Comparison of ENCODE assay signal across 1 cellular context in genomic region chr10:45997994-45998763, GRCh38.
TF ChIP-seq lines count a peak whose summit lies in the region.

No MANE protein-coding gene starts in this region.

TF ChIP-seq in HepG2, 621 proteins besides CTCF, POLR2A, EP300 and RAD21 (continued from another document and continues in another):
- TF ChIP-seq ZXDC (CRISPR knock-in tag; IDR thresholded peaks at IDR 0.05) (no peak), TOPORS (CRISPR knock-in tag; IDR thresholded peaks at IDR 0.05) (no peak), ELF4 (CRISPR knock-in tag; IDR thresholded peaks at IDR 0.05; ENCODE audit: borderline replicate concordance) (peak; percentile 51; the same call in 1 of the 2 replicates), USF2 (IDR thresholded peaks at IDR 0.05; ENCODE audit: low read depth, low read length) (no peak), USF2 (CRISPR knock-in tag; IDR thresholded peaks at IDR 0.05; ENCODE audit: borderline replicate concordance) (peak; percentile 64; the same call in 1 of the 2 replicates), ATM (IDR thresholded peaks at IDR 0.05; ENCODE audit: borderline replicate concordance) (peak; percentile 49; the same call in 1 of the 2 replicates), ZNF570 (CRISPR knock-in tag; IDR thresholded peaks at IDR 0.05; ENCODE audit: borderline replicate concordance) (no peak), STAT6 (CRISPR knock-in tag; IDR thresholded peaks at IDR 0.05; ENCODE audit: borderline replicate concordance) (peak; percentile 22; the same call in 1 of the 2 replicates), PATZ1 (CRISPR knock-in tag; IDR thresholded peaks at IDR 0.05) (0 out of 2 replicates have a peak, but pooled peaks have one; percentile 16), HOXA9 (CRISPR knock-in tag; IDR thresholded peaks at IDR 0.05; ENCODE audit: borderline replicate concordance) (no peak), ZNF572 (CRISPR knock-in tag; IDR thresholded peaks at IDR 0.05) (no peak), MED13 (CRISPR knock-in tag; IDR thresholded peaks at IDR 0.05) (peak; percentile 93; the same call in 1 of the 2 replicates), RFXANK (CRISPR knock-in tag; IDR thresholded peaks at IDR 0.05) (peak; percentile 58; the same call in 1 of the 2 replicates), ZFP36 (IDR thresholded peaks at IDR 0.05; ENCODE audit: borderline replicate concordance, low read depth, low read length, partially characterized antibody) (peak; percentile 41), PAX8 (CRISPR knock-in tag; IDR thresholded peaks at IDR 0.05; ENCODE audit: borderline replicate concordance) (no peak), TMF1 (CRISPR knock-in tag; IDR thresholded peaks at IDR 0.05; ENCODE audit: low read depth) (0 out of 2 replicates have a peak, but pooled peaks have one; percentile 55), U2AF1 (optimal IDR thresholded peaks at IDR 0.05; ENCODE audit: low read depth, low read length) (no peak), ZNF234 (CRISPR knock-in tag; conservative IDR thresholded peaks at IDR 0.05) (no peak), MYNN (CRISPR knock-in tag; IDR thresholded peaks at IDR 0.05; ENCODE audit: low read depth) (no peak), ZNF30 (CRISPR knock-in tag; IDR thresholded peaks at IDR 0.05) (no peak), ZNF891 (CRISPR knock-in tag; IDR thresholded peaks at IDR 0.05) (no peak), ZNF607 (CRISPR knock-in tag; IDR thresholded peaks at IDR 0.05; ENCODE audit: borderline replicate concordance) (no peak), SP140L (CRISPR knock-in tag; IDR thresholded peaks at IDR 0.05; ENCODE audit: borderline replicate concordance) (0 out of 2 replicates have a peak, but pooled peaks have one; percentile 6), ZNF414 (CRISPR knock-in tag; IDR thresholded peaks at IDR 0.05) (peak; percentile 91; the same call in 1 of the 2 replicates), ZFX (CRISPR knock-in tag; IDR thresholded peaks at IDR 0.05; ENCODE audit: low read depth) (peak; percentile 16; the same call in 1 of the 2 replicates), ARID5B (CRISPR knock-in tag; IDR thresholded peaks at IDR 0.05) (peak; percentile 95), ZNF280D (CRISPR knock-in tag; IDR thresholded peaks at IDR 0.05) (peak; percentile 52; the same call in 1 of the 2 replicates), ZNF329 (CRISPR knock-in tag; IDR thresholded peaks at IDR 0.05; ENCODE audit: low read depth) (no peak), POGZ (CRISPR knock-in tag; IDR thresholded peaks at IDR 0.05) (peak; percentile 79), PCBP2 (optimal IDR thresholded peaks at IDR 0.05; ENCODE audit: low read depth, low read length, poor library complexity, severe bottlenecking) (no peak), BRD4 (CRISPR knock-in tag; IDR thresholded peaks at IDR 0.05) (no peak), TCF7L2 (IDR thresholded peaks at IDR 0.05; ENCODE audit: low read depth, low read length) (peak; percentile 78), RNF2 (conservative IDR thresholded peaks at IDR 0.05; ENCODE audit: low read depth) (no peak), SMC3 (IDR thresholded peaks at IDR 0.05; ENCODE audit: low read length) (no peak), E2F2 (CRISPR knock-in tag; IDR thresholded peaks at IDR 0.05; ENCODE audit: borderline replicate concordance) (no peak), ARNT2 (CRISPR knock-in tag; IDR thresholded peaks at IDR 0.05; ENCODE audit: low read depth) (peak; percentile 48; the same call in 1 of the 2 replicates), SP5 (CRISPR knock-in tag; IDR thresholded peaks at IDR 0.05; ENCODE audit: borderline replicate concordance, low read depth) (peak; percentile 80), ZBTB34 (CRISPR knock-in tag; IDR thresholded peaks at IDR 0.05) (peak; percentile 93), WIZ (CRISPR knock-in tag; IDR thresholded peaks at IDR 0.05) (no peak)
